ENCODE assay signal across 8 cellular contexts in the genomic region with DNA sequence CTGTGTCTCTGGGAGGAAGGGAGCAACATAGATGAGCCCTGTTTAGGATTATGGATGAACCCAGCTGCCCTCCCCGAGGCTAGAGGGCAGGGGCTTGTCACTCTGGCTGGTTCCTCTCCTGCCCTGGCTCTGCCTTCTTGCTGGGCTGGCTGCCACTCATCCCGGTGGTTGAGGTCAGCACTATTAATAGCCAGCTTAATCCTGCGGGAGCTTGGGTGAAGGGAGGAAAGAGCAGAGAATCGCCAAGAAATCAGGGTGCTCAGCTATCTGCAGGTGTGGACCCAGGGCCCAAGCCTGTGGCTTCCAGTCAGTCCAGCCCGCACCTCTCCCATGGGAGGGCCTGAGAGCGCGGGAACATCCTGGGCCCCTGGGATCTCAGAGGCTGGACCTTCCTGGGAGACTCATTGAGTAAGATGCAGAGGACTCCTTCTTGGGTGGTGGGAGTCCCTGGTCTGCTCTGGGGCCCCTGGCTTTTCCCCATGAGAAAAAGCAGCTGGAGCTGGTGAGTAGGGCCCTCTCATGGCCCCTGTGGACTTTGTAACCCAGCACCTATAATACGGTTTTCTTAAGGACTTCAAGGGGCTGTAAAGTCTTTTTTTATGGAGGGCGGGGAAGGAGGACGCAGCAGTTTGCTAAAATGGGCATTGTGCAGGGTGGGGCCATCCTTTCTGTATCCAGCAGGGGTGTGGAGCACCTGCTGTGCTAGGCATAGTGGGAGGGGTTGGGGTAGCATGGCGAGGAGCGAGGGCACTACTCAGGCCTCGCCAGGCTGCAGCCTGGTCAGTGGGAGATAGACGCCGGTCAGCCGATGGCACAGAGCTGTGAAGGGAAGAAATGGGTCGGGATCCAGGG. TPM values are rescaled to one million over a fixed set of nuclear protein-coding genes. Genes with fewer than 3 reads are reported as not detected.
A peak's percentile ranks its signal among the peaks of the same experiment; 100 is the strongest.
DNase-seq lines count a peak whose midpoint lies in the region; ATAC-seq and TF ChIP-seq lines count a peak whose summit lies in the region.

No MANE protein-coding gene starts in this region.

- H3K4me3 ChIP-seq in cardiac fibroblast (replicated peaks in 1 of 2; ENCODE audit: low read depth in 2 of 2, low read length in 2 of 2), result no peak overlapping the region
- H3K4me3 ChIP-seq in left lung, result no peak overlapping the region
- H3K4me3 ChIP-seq in thoracic aorta, result peak overlapping the region; percentile 10

- BruUV-seq in Calu3 (replicated peaks; lab: Mats Ljungman, UMichigan), result no TSS peak

- CTCF ChIA-PET in Calu3 (lab: Charles Lee), result interaction anchor here (0.5 kb wide), 1 partner anchor 211 kb away, joined by 5 read pairs; no protein-coding TSS in a partner anchor

- TF ChIP-seq CTCF in cardiac fibroblast (IDR thresholded peaks at IDR 0.05; ENCODE audit: low read depth, low read length) (no peak), left lung (IDR thresholded peaks at IDR 0.05) (no peak), thoracic aorta (IDR thresholded peaks at IDR 0.05) (no peak), Calu3 (IDR thresholded peaks at IDR 0.05; ENCODE audit: unreplicated experiment) (no peak)

- DNase-seq in MV-4-11 (lab: John Stamatoyannopoulos, UW) (peak; percentile 42), cardiac fibroblast (ENCODE audit: low read depth in 2 of 2) (peak; percentile 23 to 32), left lung (peak in 1 of 2 donors; percentile 50), thoracic aorta (ENCODE audit: low spot score) (peak; percentile 24), Calu3 (no peak), SK-N-DZ (ENCODE audit: low spot score) (no peak), ureter (ENCODE audit: low spot score) (no peak)

- no peaks in the 10 kb centered on the region for H3K36me3 ChIP-seq in left lung
- no peaks in the 10 kb centered on the region for H3K36me3 ChIP-seq in thoracic aorta

- H3K4me3 Mint-ChIP-seq in Calu3 (ENCODE audit: low read depth, unreplicated experiment), result no peak overlapping the region

- no peaks in the 10 kb centered on the region for H3K9me3 Mint-ChIP-seq in Calu3 (ENCODE audit: low read depth, unreplicated experiment)

- no peaks in the 10 kb centered on the region for H3K36me3 Mint-ChIP-seq in Calu3 (ENCODE audit: insufficient read depth, unreplicated experiment)

- H3K27me3 ChIP-seq in left lung, result no peaks in the 10 kb centered on the region
- no peaks in the 10 kb centered on the region for H3K27me3 ChIP-seq in thoracic aorta (replicated peaks; ENCODE audit: insufficient read depth)

- peak; percentile 78 for ATAC-seq in left lung
- peak; percentile 64 for ATAC-seq in thoracic aorta (ENCODE audit: insufficient number of reproducible peaks, low FRiP score, low read depth)
- no peak for ATAC-seq in HG03439 (IDR thresholded peaks at IDR 0.05; ENCODE audit: unreplicated experiment)

- no peak overlapping the region for H3K27ac Mint-ChIP-seq in Calu3 (ENCODE audit: unreplicated experiment)

- intact Hi-C loops in left lung (cut with DNase I), result no loop called here
- intact Hi-C loops in Calu3 (cut with micrococcal nuclease; ENCODE audit: unreplicated experiment), result no loop called here

- H3K4me1 Mint-ChIP-seq in Calu3 (ENCODE audit: low read depth, unreplicated experiment), result peaks cover 9% of the 10 kb centered on the region

- H3K27me3 Mint-ChIP-seq in Calu3 (ENCODE audit: unreplicated experiment), result no peaks in the 10 kb centered on the region

- H3K4me1 ChIP-seq in left lung, result peaks cover 8 to 20% of the 10 kb centered on the region in 2 donors
- peaks cover 25 to 33% of the 10 kb centered on the region in 2 donors for H3K4me1 ChIP-seq in thoracic aorta (ENCODE audit: control insufficient read depth in 1 of 2, low read depth in 2 of 2)

- H3K27ac ChIP-seq in left lung, result peak overlapping the region in 1 of 2 donors; percentile 48
- peak overlapping the region; percentile 30 to 45 for H3K27ac ChIP-seq in thoracic aorta

- H3K9me3 ChIP-seq in left lung (no peaks in the 10 kb centered on the region), thoracic aorta (no peaks in the 10 kb centered on the region)

RNA-seq across cellular contexts. Expression of a gene that starts 27.4 kb away (rescaled TPM):
- total RNA-seq in left lung (10 to 100 TPM; 24.8 to 29.0 TPM), thoracic aorta (10 to 100 TPM; 11.5 to 14.3 TPM), Calu3 (2022) (22.5 and 25.1 TPM in 2 replicates), ureter (18.9 TPM)
- polyA plus RNA-seq in SK-N-DZ (2014; cell fraction: cytosol; rRNA removed), result 11.9 and 13.1 TPM in 2 replicates
- polyA plus RNA-seq in SK-N-DZ (2014; cell fraction: nucleus; rRNA removed), result 13.5 and 24.5 TPM in 2 replicates

RNA-seq across cellular contexts. Expression of a gene that starts 27.9 kb away (rescaled TPM):
- total RNA-seq in left lung, result 10 to 100 TPM; 14.4 to 22.8 TPM
- 1 to 10 TPM; 6.5 TPM for total RNA-seq in thoracic aorta
- total RNA-seq in Calu3 (2022), result 17.6 and 22.3 TPM in 2 replicates
- 5.4 and 6.8 TPM in 2 replicates for polyA plus RNA-seq in SK-N-DZ (2014; cell fraction: cytosol; rRNA removed)
- 6.0 and 6.1 TPM in 2 replicates for polyA plus RNA-seq in SK-N-DZ (2014; cell fraction: nucleus; rRNA removed)
- total RNA-seq in ureter, result 16.0 TPM

RNA-seq across cellular contexts. Expression of a gene that starts 48.8 kb away (rescaled TPM):
- total RNA-seq in left lung (10 to 100 TPM; 18.4 to 23.2 TPM), thoracic aorta (10 to 100 TPM in 1 of 2 donors, 1 to 10 TPM in 1; 9.1 to 12.8 TPM), Calu3 (2022) (32.6 and 33.2 TPM in 2 replicates), ureter (19.1 TPM)
- 28.9 and 30.3 TPM in 2 replicates for polyA plus RNA-seq in SK-N-DZ (2014; cell fraction: cytosol; rRNA removed)
- polyA plus RNA-seq in SK-N-DZ (2014; cell fraction: nucleus; rRNA removed), result 14.8 and 18.7 TPM in 2 replicates

RNA-seq across cellular contexts. Expression of a gene that starts 55.2 kb away (rescaled TPM):
- total RNA-seq in left lung (1 to 10 TPM; 3.0 to 3.3 TPM), thoracic aorta (1 to 10 TPM; 6.0 to 8.4 TPM), Calu3 (2022) (6.5 and 7.5 TPM in 2 replicates), ureter (10.2 TPM)
- 2.1 and 3.1 TPM in 2 replicates for polyA plus RNA-seq in SK-N-DZ (2014; cell fraction: cytosol; rRNA removed)
- polyA plus RNA-seq in SK-N-DZ (2014; cell fraction: nucleus; rRNA removed), result 14.5 and 26.4 TPM in 2 replicates

Comparison
In these comparisons a context has a peak if more than half of its experiments do, and no peak if none do; other contexts are left out.
1. DNase-seq: peak in MV-4-11 (single experiment), cardiac fibroblast (2 of 2) and thoracic aorta (single experiment); none in Calu3 (single experiment), SK-N-DZ (single experiment) and ureter (single experiment).